In genomic region chr11:68684385-68685356, GRCh38 we compare ENCODE assay signal across 9 cellular contexts. TPM values are rescaled to one million over a fixed set of nuclear protein-coding genes. Genes with fewer than 3 reads are reported as not detected.
DNase-seq lines count a peak whose midpoint lies in the region; ATAC-seq, FAIRE-seq and TF ChIP-seq lines count a peak whose summit lies in the region.
"Had no signal": no experiment of that assay in that cellular context is flagged by ENCODE, and none has a peak within 500 bp of the region (broad histone marks: within the 10 kb centered on the region; RNA-seq: fewer than 3 reads in every experiment).

TSS of gene GAL (plus strand) at chr11:68684544. CDS start at chr11:68684924, 380 bp downstream.

- H3K27ac Mint-ChIP-seq in astrocyte (ENCODE audit: unreplicated experiment), result no peak within 1 kb of the TSS

- no peak for TF ChIP-seq CTCF in astrocyte (IDR thresholded peaks at IDR 0.05; ENCODE audit: insufficient read depth, low read depth, low read length)
- no peak for TF ChIP-seq CTCF in kidney epithelial cell (IDR thresholded peaks at IDR 0.05; ENCODE audit: insufficient read depth, low read length, poor library complexity, severe bottlenecking)

- no peaks in the 10 kb centered on the region for H3K9me3 ChIP-seq in astrocyte (ENCODE audit: insufficient read depth, low read depth, low read length)
- H3K9me3 ChIP-seq in aorta (ENCODE audit: control insufficient read depth, low read length), result no peaks in the 10 kb centered on the region

- peak within 1 kb of the TSS; percentile 62 for H3K4me3 Mint-ChIP-seq in astrocyte (ENCODE audit: unreplicated experiment)

- H3K27me3 ChIP-seq in astrocyte (ENCODE audit: insufficient read depth, low read length) (peaks cover 51% of the 10 kb centered on the region), kidney epithelial cell (ENCODE audit: control insufficient read depth, insufficient read depth, low read length) (peaks cover 21% of the 10 kb centered on the region), aorta (ENCODE audit: control insufficient read depth in 1 of 2, insufficient read depth in 2 of 2, low read length in 1 of 2) (no peaks in the 10 kb centered on the region)

- H3K36me3 ChIP-seq in astrocyte (ENCODE audit: insufficient read depth, low read length) (no peaks in the 10 kb centered on the region), kidney epithelial cell (ENCODE audit: control insufficient read depth, insufficient read depth, low read length) (no peaks in the 10 kb centered on the region), aorta (ENCODE audit: control insufficient read depth in 1 of 2, insufficient read depth in 2 of 2, low read length in 1 of 2) (no peaks in the 10 kb centered on the region)

- peak within 1 kb of the TSS; percentile 70 for H3K4me2 ChIP-seq in astrocyte (ENCODE audit: low read length)

- peaks cover 8% of the 10 kb centered on the region for H3K36me3 Mint-ChIP-seq in astrocyte (ENCODE audit: low read depth, unreplicated experiment)

- peaks cover 8% of the 10 kb centered on the region for H3K4me1 Mint-ChIP-seq in astrocyte (ENCODE audit: low read depth, unreplicated experiment)

- peak within 1 kb of the TSS; percentile 26 for H2AFZ ChIP-seq in astrocyte (ENCODE audit: low read depth, low read length)

- 5 to 9% methylated on average over 76 to 113 of the region's 113 CpGs for WGBS in aorta, 2 donors

- DNase-seq in stimulated activated CD4-positive, alpha-beta T cell treated with anti-CD3 and anti-CD28 coated beads, Interleukin-4, amount 100 ng/mL, for 1 hour, result peak; percentile 23
- DNase-seq in stimulated activated CD4-positive, alpha-beta T cell treated with anti-CD3 and anti-CD28 coated beads, Interleukin-12 subunit alpha, Interleukin-12 subunit beta, amount 100 ng/mL, for 4 hours, result no peak
- DNase-seq in astrocyte (ENCODE audit: low read depth) (no peak), kidney epithelial cell (ENCODE audit: low read depth) (no peak), aorta (peak in 1 of 2 donors; percentile 74), NCI-H2171 treated with DMSO at 0.1 percent for 48 hours (lab: John Stamatoyannopoulos, UW) (no peak), 8988T (no peak), NCI-H524 treated with DMSO at 0.1 percent for 48 hours (lab: John Stamatoyannopoulos, UW) (no peak)

- peaks cover 2% of the 10 kb centered on the region for H3K9me3 Mint-ChIP-seq in astrocyte (ENCODE audit: unreplicated experiment)

- intact Hi-C loops in aorta (cut with DNase I), result no loop called here

- H3K9ac ChIP-seq in astrocyte (ENCODE audit: low read length), result no peak within 1 kb of the TSS

- H3K4me3 ChIP-seq in astrocyte (ENCODE audit: insufficient read depth, low read depth, low read length) (no peak within 1 kb of the TSS), kidney epithelial cell (ENCODE audit: low read depth, low read length) (peak within 1 kb of the TSS; percentile 43), aorta (ENCODE audit: low read length in 2 of 2) (peak within 1 kb of the TSS; percentile 4 to 15)

- no peak within 1 kb of the TSS for H3K27ac ChIP-seq in astrocyte (ENCODE audit: low read depth, low read length)
- H3K27ac ChIP-seq in aorta (ENCODE audit: low read depth in 1 of 2, low read length in 2 of 2), result no peak within 1 kb of the TSS
- H3K27ac ChIP-seq: epithelial cell of prostate had no signal

- FAIRE-seq in astrocyte (lab: Jason Lieb, UNC), result no peak

- H3K79me2 ChIP-seq in astrocyte (ENCODE audit: insufficient read depth, low read length), result no peaks in the 10 kb centered on the region

- H3K27me3 Mint-ChIP-seq in astrocyte (ENCODE audit: low read depth, unreplicated experiment), result peaks cover 43% of the 10 kb centered on the region

- H3K4me1 ChIP-seq in astrocyte (ENCODE audit: insufficient read depth, low read length) (peaks cover 3% of the 10 kb centered on the region), aorta (ENCODE audit: control insufficient read depth in 1 of 2, insufficient read depth in 2 of 2, low read length in 2 of 2) (no peaks in the 10 kb centered on the region)

- no peaks in the 10 kb centered on the region for H4K20me1 ChIP-seq in astrocyte (ENCODE audit: insufficient read depth, low read length)

- no peak for ATAC-seq in aorta (ENCODE audit: low FRiP score)

RNA-seq across cellular contexts. Expression of gene GAL, which starts in this region (rescaled TPM):
- total RNA-seq in astrocyte (23.4 and 26.3 TPM in 2 replicates), kidney epithelial cell (16.1 and 20.8 TPM in 2 replicates), aorta (not detected)
- polyA plus RNA-seq in aorta, result under 1 TPM in 1 of 2 donors, not detected in 1; 0.50 TPM

Comparison
In these comparisons a context has a peak if more than half of its experiments do, and no peak if none do; other contexts are left out.
1. RNA of gene GAL (total RNA-seq): 23.4 to 26.3 TPM in astrocyte and 16.1 to 20.8 TPM in kidney epithelial cell; not detected in aorta; every median in the first group is over 10 times any median in the second.